22 cellular contexts compared by ENCODE assay signal in the genomic region with DNA sequence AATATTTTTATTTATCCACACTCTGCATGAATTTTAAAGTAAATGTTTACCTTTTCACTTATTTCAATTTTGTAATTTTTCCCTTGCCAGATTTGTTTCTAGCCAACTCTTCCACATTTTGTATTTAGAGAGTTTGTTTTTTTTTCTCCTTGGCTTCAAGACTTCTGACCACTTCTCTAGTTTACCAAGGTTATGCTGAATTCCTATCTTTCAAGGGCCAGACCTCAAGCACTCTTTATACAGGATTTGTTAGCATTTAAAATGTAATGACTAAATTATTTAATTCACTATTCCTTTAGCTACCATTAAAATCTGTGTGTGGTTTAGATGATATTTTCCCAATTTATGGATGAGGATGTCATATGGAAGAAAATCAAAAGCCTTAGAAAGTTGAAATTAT.
"Had no signal": no experiment of that assay in that cellular context is flagged by ENCODE, and none has a peak within 500 bp of the region (broad histone marks: within the 10 kb centered on the region; RNA-seq: fewer than 3 reads in every experiment).

No MANE protein-coding gene starts in this region.

- H3K27me3 Mint-ChIP-seq: progenitor cell of endocrine pancreas had no signal

- H3K4me3 ChIP-seq: lung, transverse colon, vagina had no signal

- H3K27ac Mint-ChIP-seq: activated naive CD8-positive, alpha-beta T cell treated with anti-CD3 and anti-CD28 coated beads, Interleukin-2, amount 10 ng/mL, durations not matched to agents 7 days and 5 days; natural killer cell; progenitor cell of endocrine pancreas; stimulated activated naive CD8-positive, alpha-beta T cell treated with anti-CD3 and anti-CD28 coated beads, Interleukin-15, Interleukin-2, amounts not matched to agents 100 ng/mL and 50 ng/mL, for 24 hours; T-helper 1 cell treated with Interleukin-12 subunit alpha and Interleukin-12 subunit beta and Interleukin-4 antibody, amounts not matched to agents 30 μg/mL and 1 μg/mL, for 36 hours had no signal

- H3K4me3 Mint-ChIP-seq: activated naive CD8-positive, alpha-beta T cell treated with anti-CD3 and anti-CD28 coated beads, Interleukin-2, amount 10 ng/mL, durations not matched to agents 7 days and 5 days; activated T-cell treated with anti-CD3 and anti-CD28 coated beads, Interleukin-2, amount 50 U/mL, for 4 hours; natural killer cell; stimulated activated naive CD8-positive, alpha-beta T cell treated with anti-CD3 and anti-CD28 coated beads, Interleukin-15, Interleukin-2, amounts not matched to agents 100 ng/mL and 50 ng/mL, for 24 hours; T-helper 1 cell treated with Interleukin-12 subunit alpha and Interleukin-12 subunit beta and Interleukin-4 antibody, amounts not matched to agents 30 μg/mL and 1 μg/mL, for 36 hours had no signal

- H3K36me3 Mint-ChIP-seq: activated naive CD8-positive, alpha-beta T cell treated with anti-CD3 and anti-CD28 coated beads, Interleukin-2, amount 10 ng/mL, durations not matched to agents 7 days and 5 days; natural killer cell had no signal

- H3K9me3 Mint-ChIP-seq: activated T-cell treated with anti-CD3 and anti-CD28 coated beads, Interleukin-2, amount 50 U/mL, for 4 hours; natural killer cell; stimulated activated naive CD8-positive, alpha-beta T cell treated with anti-CD3 and anti-CD28 coated beads, Interleukin-15, Interleukin-2, amounts not matched to agents 100 ng/mL and 50 ng/mL, for 24 hours; T-helper 1 cell treated with Interleukin-12 subunit alpha and Interleukin-12 subunit beta and Interleukin-4 antibody, amounts not matched to agents 30 μg/mL and 1 μg/mL, for 36 hours had no signal

- FAIRE-seq: frontal cortex, islet of Langerhans had no signal

- ATAC-seq: activated T-cell treated with anti-CD3 and anti-CD28 coated beads, Interleukin-2, amount 50 U/mL, for 4 hours; natural killer cell had no signal

- DNase-seq: activated CD4-positive, alpha-beta T cell treated with anti-CD3 and anti-CD28 coated beads for 4 hours; activated CD4-positive, alpha-beta T cell treated with anti-CD3 and anti-CD28 coated beads, Interleukin-2, amount 50 U/mL, for 48 hours; activated CD4-positive, CD25-positive, alpha-beta regulatory T cell; activated CD8-positive, alpha-beta memory T cell treated with anti-CD3 and anti-CD28 coated beads, Interleukin-2, amount 50 U/mL, for 48 hours; activated naive CD4-positive, alpha-beta T cell treated with Interleukin-2 at 50 U/mL for 16 hours; activated naive CD8-positive, alpha-beta T cell treated with anti-CD3 and anti-CD28 coated beads, Interleukin-2, amount 10 ng/mL, durations not matched to agents 7 days and 5 days; activated T-cell treated with anti-CD3 and anti-CD28 coated beads, Interleukin-2, amount 50 U/mL, for 4 hours; amniotic stem cell; dermis blood vessel endothelial cell; effector memory CD4-positive, alpha-beta T cell; hypothalamus; natural killer cell; stimulated activated CD4-positive, alpha-beta T cell treated with anti-CD3 and anti-CD28 coated beads, Interleukin-4, amount 100 ng/mL, for 24 hours; T1000; transverse colon had no signal

- H3K27ac ChIP-seq: transverse colon, vagina had no signal

- H3K36me3 ChIP-seq: transverse colon, vagina had no signal

- H3K27me3 ChIP-seq: transverse colon, vagina had no signal

- H3K9me3 ChIP-seq: transverse colon, vagina had no signal
